9 cellular contexts compared by ENCODE assay signal in genomic region chr9:5455181-5455580, GRCh38.
A peak's percentile ranks its signal among the peaks of the same experiment; 100 is the strongest.
DNase-seq lines count a peak whose midpoint lies in the region; ATAC-seq lines count a peak whose summit lies in the region.
"Had no signal": no experiment of that assay in that cellular context is flagged by ENCODE, and none has a peak within 500 bp of the region (broad histone marks: within the 10 kb centered on the region; RNA-seq: fewer than 3 reads in every experiment).

No MANE protein-coding gene starts in this region.

- peak; percentile 50 for DNase-seq in amniotic stem cell (lab: John Stamatoyannopoulos, UW)
- DNase-seq in non-pigmented ciliary epithelial cell (ENCODE audit: low read depth): peak; percentile 63
- DNase-seq in cerebellar cortex (ENCODE audit: low spot score): no peak
- no peak for DNase-seq in inferior parietal cortex (ENCODE audit: extremely low spot score)
- no peak for DNase-seq in 8988T
- DNase-seq: central memory CD4-positive, alpha-beta T cell; NCI-H1930 had no signal

- peak overlapping the region; percentile 34; the same call in 1 of the 2 replicates for H3K4me3 ChIP-seq in GM08714 (ENCODE audit: low read length)

- peak; percentile 23 for ATAC-seq in HG03342 (IDR thresholded peaks at IDR 0.05; ENCODE audit: unreplicated experiment)

Comparison
In these comparisons a context has a peak if more than half of its experiments do, and no peak if none do; other contexts are left out.
1. DNase-seq: peak in amniotic stem cell (single experiment) and non-pigmented ciliary epithelial cell (single experiment); none in cerebellar cortex (single experiment), inferior parietal cortex (single experiment) and 8988T (single experiment).